In the genomic region with DNA sequence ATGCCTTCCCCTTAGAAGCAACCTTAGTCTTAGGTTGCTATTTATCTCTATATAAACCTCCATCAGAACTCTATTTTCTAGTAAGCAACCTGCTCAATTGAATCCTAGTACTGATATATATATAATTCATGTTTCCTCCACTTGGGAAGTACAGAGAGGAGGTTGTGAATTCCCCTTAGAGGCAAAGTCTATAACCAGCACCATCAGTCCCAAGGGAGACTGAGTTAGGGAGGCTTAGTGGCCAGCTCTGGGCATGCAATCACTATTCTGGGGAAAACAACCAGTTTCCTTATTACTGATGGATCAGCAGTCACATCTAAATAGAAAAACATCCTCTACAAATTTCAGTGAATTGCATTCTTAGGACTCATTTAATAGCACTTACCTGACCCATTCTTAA, we compare ENCODE assay signal across 3 cellular contexts.
"Had no signal": no experiment of that assay in that cellular context is flagged by ENCODE, and none has a peak within 500 bp of the region (broad histone marks: within the 10 kb centered on the region; RNA-seq: fewer than 3 reads in every experiment).

No MANE protein-coding gene starts in this region.

- ATAC-seq: GM12878 had no signal

- H3K4me3 ChIP-seq: GM12878 had no signal

- DNase-seq: GDM1, GF-D8 had no signal
